ENCODE assay signal across 23 cellular contexts in genomic region chr1:6094801-6095505, GRCh38. TPM values are rescaled to one million over a fixed set of nuclear protein-coding genes. Genes with fewer than 3 reads are reported as not detected.
DNase-seq lines count a peak whose midpoint lies in the region; ATAC-seq and TF ChIP-seq lines count a peak whose summit lies in the region.
"Had no signal": no experiment of that assay in that cellular context is flagged by ENCODE, and none has a peak within 500 bp of the region (broad histone marks: within the 10 kb centered on the region; RNA-seq: fewer than 3 reads in every experiment).

No MANE protein-coding gene starts in this region.

- H3K36me3 ChIP-seq in IMR-90 (ENCODE audit: control insufficient read depth, insufficient read depth, low read length) (no peaks in the 10 kb centered on the region), A673 (ENCODE audit: insufficient read depth, low read length, poor library complexity, severe bottlenecking) (no peaks in the 10 kb centered on the region)

- H3K4me1 ChIP-seq in IMR-90 (ENCODE audit: control insufficient read depth, insufficient read depth, low read length) (no peaks in the 10 kb centered on the region), A673 (ENCODE audit: insufficient read depth, low read length, poor library complexity, severe bottlenecking) (no peaks in the 10 kb centered on the region)

- intact Hi-C loops in IMR-90 (cut with micrococcal nuclease), result no loop called here
- intact Hi-C loops in A673 (cut with micrococcal nuclease; ENCODE audit: unreplicated experiment), result no loop called here

- in situ Hi-C loops in IMR-90 (cut with MboI; ENCODE audit: low sequenced_read_pairs), result no loop called here

- H2AK5ac ChIP-seq in IMR-90 (ENCODE audit: low read depth, low read length), result no peak overlapping the region

- no peak overlapping the region for H3K56ac ChIP-seq in IMR-90 (ENCODE audit: extremely low read depth, insufficient read depth, low read length)

- H3K27ac Mint-ChIP-seq in activated naive CD8-positive, alpha-beta T cell treated with anti-CD3 and anti-CD28 coated beads, Interleukin-2, amount 10 ng/mL, durations not matched to agents 7 days and 5 days, result no peak overlapping the region
- no peak overlapping the region for H3K27ac Mint-ChIP-seq in activated naive CD8-positive, alpha-beta T cell treated with anti-CD3 and anti-CD28 coated beads, Interleukin-2, amount 50 U/mL, for 24 hours
- H3K27ac Mint-ChIP-seq in glutamatergic neuron (ENCODE audit: unreplicated experiment), result no peak overlapping the region
- H3K27ac Mint-ChIP-seq in stimulated activated effector memory CD8-positive, alpha-beta T cell treated with anti-CD3 and anti-CD28 coated beads, Interleukin-12 subunit alpha, Interleukin-12 subunit beta, amount 100 ng/mL, for 72 hours, result peak overlapping the region; percentile 29
- H3K27ac Mint-ChIP-seq in stimulated activated naive B cell treated with anti-CD40 and anti-IgM and Interleukin-4, amounts not matched to agents 10 μg/mL and 1 μg/mL and 100 μg/mL, for 72 hours, result no peak overlapping the region
- H3K27ac Mint-ChIP-seq: B cell, HFFc6 had no signal

- H3K4me1 Mint-ChIP-seq in activated naive CD8-positive, alpha-beta T cell treated with anti-CD3 and anti-CD28 coated beads, Interleukin-2, amount 10 ng/mL, durations not matched to agents 7 days and 5 days, result no peaks in the 10 kb centered on the region
- peaks cover 3% of the 10 kb centered on the region for H3K4me1 Mint-ChIP-seq in activated naive CD8-positive, alpha-beta T cell treated with anti-CD3 and anti-CD28 coated beads, Interleukin-2, amount 50 U/mL, for 24 hours
- peaks cover 24% of the 10 kb centered on the region for H3K4me1 Mint-ChIP-seq in glutamatergic neuron (ENCODE audit: low read depth, unreplicated experiment)
- peaks cover 8% of the 10 kb centered on the region for H3K4me1 Mint-ChIP-seq in stimulated activated effector memory CD8-positive, alpha-beta T cell treated with anti-CD3 and anti-CD28 coated beads, Interleukin-12 subunit alpha, Interleukin-12 subunit beta, amount 100 ng/mL, for 72 hours
- peaks cover 0 to 8% of the 10 kb centered on the region in 2 donors for H3K4me1 Mint-ChIP-seq in stimulated activated naive B cell treated with anti-CD40 and anti-IgM and Interleukin-4, amounts not matched to agents 10 μg/mL and 1 μg/mL and 100 μg/mL, for 72 hours
- H3K4me1 Mint-ChIP-seq: B cell, CD14-positive monocyte had no signal

- no peak overlapping the region for H4K91ac ChIP-seq in IMR-90 (ENCODE audit: insufficient read depth, low read depth, low read length)

- no peak for ATAC-seq in activated naive CD8-positive, alpha-beta T cell treated with anti-CD3 and anti-CD28 coated beads, Interleukin-2, amount 10 ng/mL, durations not matched to agents 7 days and 5 days (ENCODE audit: low read depth)
- no peak for ATAC-seq in activated naive CD8-positive, alpha-beta T cell treated with anti-CD3 and anti-CD28 coated beads, Interleukin-2, amount 50 U/mL, for 24 hours
- no peak for ATAC-seq in IMR-90 (ENCODE audit: low read depth)
- ATAC-seq in stimulated activated effector memory CD8-positive, alpha-beta T cell treated with anti-CD3 and anti-CD28 coated beads, Interleukin-12 subunit alpha, Interleukin-12 subunit beta, amount 100 ng/mL, for 72 hours, result no peak
- no peak for ATAC-seq in stimulated activated naive B cell treated with anti-CD40 and anti-IgM and Interleukin-4, amounts not matched to agents 10 μg/mL and 1 μg/mL and 100 μg/mL, for 72 hours (replicated peaks)

- TF ChIP-seq CTCF in IMR-90 (conservative IDR thresholded peaks at IDR 0.05; ENCODE audit: low read depth, low read length) (no peak), glutamatergic neuron (IDR thresholded peaks at IDR 0.05; ENCODE audit: partially characterized antibody, unreplicated experiment) (no peak), A673 (conservative IDR thresholded peaks at IDR 0.05; ENCODE audit: low read depth, low read length) (no peak)

- no peak for TF ChIP-seq POLR2A in IMR-90 (IDR thresholded peaks at IDR 0.05; ENCODE audit: low read depth, low read length)

- peak overlapping the region; percentile 43 for H2AFZ ChIP-seq in IMR-90 (replicated peaks; ENCODE audit: low read length, poor library complexity)

- no peaks in the 10 kb centered on the region for H3K9me1 ChIP-seq in IMR-90 (ENCODE audit: insufficient read depth, low read length)

- no peak overlapping the region for H2AK9ac ChIP-seq in IMR-90 (replicated peaks; ENCODE audit: low read depth, low read length, poor library complexity)

- H3K27me3 ChIP-seq in IMR-90 (ENCODE audit: control insufficient read depth, insufficient read depth, low read length) (peaks cover 4% of the 10 kb centered on the region; the same call in 1 of the 2 replicates), A673 (replicated peaks; ENCODE audit: insufficient read depth, low read depth, low read length, poor library complexity) (no peaks in the 10 kb centered on the region)

- no peak overlapping the region for H3K4me2 ChIP-seq in IMR-90 (ENCODE audit: low read depth, low read length)
- H3K4me2 ChIP-seq: SK-N-SH had no signal

- dilution Hi-C loops in IMR-90 (cut with HindIII; ENCODE audit: low sequenced_read_pairs, unreplicated experiment), result no loop called here

- 66% methylated on average over 12 of the region's 21 CpGs; no CpG with 5 or more reads in 1 of the 2 experiments for WGBS in IMR-90 (ENCODE audit: extremely low coverage in 2 of 2, insufficient read length in 1 of 2), 2 experiments

- H2BK20ac ChIP-seq in IMR-90 (ENCODE audit: low read depth, low read length), result no peak overlapping the region

- peaks cover 9% of the 10 kb centered on the region for H3K36me3 Mint-ChIP-seq in activated naive CD8-positive, alpha-beta T cell treated with anti-CD3 and anti-CD28 coated beads, Interleukin-2, amount 10 ng/mL, durations not matched to agents 7 days and 5 days
- H3K36me3 Mint-ChIP-seq in activated naive CD8-positive, alpha-beta T cell treated with anti-CD3 and anti-CD28 coated beads, Interleukin-2, amount 50 U/mL, for 24 hours (ENCODE audit: low read depth), result peaks cover 26% of the 10 kb centered on the region
- peaks cover 4% of the 10 kb centered on the region for H3K36me3 Mint-ChIP-seq in glutamatergic neuron (ENCODE audit: unreplicated experiment)
- peaks cover 93% of the 10 kb centered on the region for H3K36me3 Mint-ChIP-seq in stimulated activated effector memory CD8-positive, alpha-beta T cell treated with anti-CD3 and anti-CD28 coated beads, Interleukin-12 subunit alpha, Interleukin-12 subunit beta, amount 100 ng/mL, for 72 hours
- H3K36me3 Mint-ChIP-seq in stimulated activated naive B cell treated with anti-CD40 and anti-IgM and Interleukin-4, amounts not matched to agents 10 μg/mL and 1 μg/mL and 100 μg/mL, for 72 hours, result peaks cover 46 to 58% of the 10 kb centered on the region in 2 donors

- H3K4me3 ChIP-seq in IMR-90 (ENCODE audit: insufficient read depth, low read depth, low read length) (no peak overlapping the region), A673 (ENCODE audit: low read depth, low read length, poor library complexity, severe bottlenecking) (no peak overlapping the region)

- no peak overlapping the region for H3K18ac ChIP-seq in IMR-90 (ENCODE audit: low read depth, low read length)

- H4K8ac ChIP-seq in IMR-90 (ENCODE audit: low read depth in 2 of 2, low read length in 2 of 2), result no peak overlapping the region

- H3K9me3 ChIP-seq in IMR-90 (ENCODE audit: control insufficient read depth, insufficient read depth, low read length), result no peaks in the 10 kb centered on the region
- no peaks in the 10 kb centered on the region for H3K9me3 ChIP-seq in A673 (ENCODE audit: low read depth, low read length, poor library complexity, severe bottlenecking)
- H3K9me3 ChIP-seq: SK-N-SH had no signal

- H3K27ac ChIP-seq in IMR-90 (ENCODE audit: insufficient read depth, low read length) (no peak overlapping the region), A673 (ENCODE audit: low read depth, low read length, poor library complexity, severe bottlenecking) (no peak overlapping the region)

- no TSS peak for BruUV-seq in IMR-90 (replicated peaks; lab: Mats Ljungman, UMichigan)
- no TSS peak for BruUV-seq in A673 (replicated peaks; lab: Mats Ljungman, UMichigan)

- no peak overlapping the region for H3K4me3 Mint-ChIP-seq in activated naive CD8-positive, alpha-beta T cell treated with anti-CD3 and anti-CD28 coated beads, Interleukin-2, amount 10 ng/mL, durations not matched to agents 7 days and 5 days
- no peak overlapping the region for H3K4me3 Mint-ChIP-seq in activated naive CD8-positive, alpha-beta T cell treated with anti-CD3 and anti-CD28 coated beads, Interleukin-2, amount 50 U/mL, for 24 hours
- H3K4me3 Mint-ChIP-seq in glutamatergic neuron (ENCODE audit: unreplicated experiment), result no peak overlapping the region
- H3K4me3 Mint-ChIP-seq in stimulated activated effector memory CD8-positive, alpha-beta T cell treated with anti-CD3 and anti-CD28 coated beads, Interleukin-12 subunit alpha, Interleukin-12 subunit beta, amount 100 ng/mL, for 72 hours, result no peak overlapping the region
- H3K4me3 Mint-ChIP-seq in stimulated activated naive B cell treated with anti-CD40 and anti-IgM and Interleukin-4, amounts not matched to agents 10 μg/mL and 1 μg/mL and 100 μg/mL, for 72 hours, result no peak overlapping the region
- H3K4me3 Mint-ChIP-seq: B cell, CD14-positive monocyte, HFFc6 had no signal

- CTCF ChIA-PET in IMR-90 (lab: Yijun Ruan, JAX) (no interaction called here), A673 (lab: Charles Lee) (no interaction called here)

- no peak overlapping the region for H3K9ac ChIP-seq in IMR-90 (ENCODE audit: low read depth, low read length)
- H3K9ac ChIP-seq: SK-N-SH had no signal

- H2BK5ac ChIP-seq in IMR-90 (ENCODE audit: low read depth, low read length, poor library complexity, severe bottlenecking), result no peak overlapping the region

- no peak overlapping the region for H2BK15ac ChIP-seq in IMR-90 (ENCODE audit: low read depth, low read length)

- H4K20me1 ChIP-seq in IMR-90 (ENCODE audit: insufficient read depth, low read length), result no peaks in the 10 kb centered on the region

- POLR2A ChIA-PET in activated naive CD8-positive, alpha-beta T cell treated with anti-CD3 and anti-CD28 coated beads, Interleukin-2, amount 10 ng/mL, durations not matched to agents 7 days and 5 days (lab: Charles Lee), result no interaction called here
- POLR2A ChIA-PET in IMR-90 (lab: Charles Lee; ENCODE audit: unreplicated experiment), result no interaction called here
- POLR2A ChIA-PET in A673 (lab: Charles Lee; ENCODE audit: low non-redundant PET), result interaction anchor here (0.6 kb wide), 1 partner anchor 871 kb away, joined by 5 read pairs; no protein-coding TSS in a partner anchor

- H3K14ac ChIP-seq in IMR-90 (replicated peaks; ENCODE audit: low read depth, low read length), result no peak overlapping the region

- no peaks in the 10 kb centered on the region for H3K9me3 Mint-ChIP-seq in activated naive CD8-positive, alpha-beta T cell treated with anti-CD3 and anti-CD28 coated beads, Interleukin-2, amount 10 ng/mL, durations not matched to agents 7 days and 5 days
- no peaks in the 10 kb centered on the region for H3K9me3 Mint-ChIP-seq in activated naive CD8-positive, alpha-beta T cell treated with anti-CD3 and anti-CD28 coated beads, Interleukin-2, amount 50 U/mL, for 24 hours
- peaks cover 9% of the 10 kb centered on the region for H3K9me3 Mint-ChIP-seq in glutamatergic neuron (ENCODE audit: unreplicated experiment)
- no peaks in the 10 kb centered on the region for H3K9me3 Mint-ChIP-seq in stimulated activated effector memory CD8-positive, alpha-beta T cell treated with anti-CD3 and anti-CD28 coated beads, Interleukin-12 subunit alpha, Interleukin-12 subunit beta, amount 100 ng/mL, for 72 hours
- H3K9me3 Mint-ChIP-seq in stimulated activated naive B cell treated with anti-CD40 and anti-IgM and Interleukin-4, amounts not matched to agents 10 μg/mL and 1 μg/mL and 100 μg/mL, for 72 hours, result no peaks in the 10 kb centered on the region
- H3K9me3 Mint-ChIP-seq: HFFc6 had no signal

- H3K23ac ChIP-seq in IMR-90 (ENCODE audit: low read depth, low read length), result no peak overlapping the region

- H4K5ac ChIP-seq in IMR-90 (ENCODE audit: low read depth, low read length), result no peak overlapping the region

- no peak overlapping the region for H2BK120ac ChIP-seq in IMR-90 (ENCODE audit: low read depth, low read length)

- no peak for TF ChIP-seq RAD21 in IMR-90 (IDR thresholded peaks at IDR 0.05; ENCODE audit: low read length)

- no peak overlapping the region for H3K4ac ChIP-seq in IMR-90 (ENCODE audit: low read depth, low read length)

- H3K79me1 ChIP-seq in IMR-90 (ENCODE audit: low read depth in 1 of 2, low read length in 2 of 2), result no peaks in the 10 kb centered on the region

- no peaks in the 10 kb centered on the region for H3K27me3 Mint-ChIP-seq in activated naive CD8-positive, alpha-beta T cell treated with anti-CD3 and anti-CD28 coated beads, Interleukin-2, amount 10 ng/mL, durations not matched to agents 7 days and 5 days
- H3K27me3 Mint-ChIP-seq in activated naive CD8-positive, alpha-beta T cell treated with anti-CD3 and anti-CD28 coated beads, Interleukin-2, amount 50 U/mL, for 24 hours, result no peaks in the 10 kb centered on the region
- H3K27me3 Mint-ChIP-seq in glutamatergic neuron (ENCODE audit: unreplicated experiment), result peaks cover 2% of the 10 kb centered on the region
- H3K27me3 Mint-ChIP-seq in stimulated activated naive B cell treated with anti-CD40 and anti-IgM and Interleukin-4, amounts not matched to agents 10 μg/mL and 1 μg/mL and 100 μg/mL, for 72 hours, result no peaks in the 10 kb centered on the region
- H3K27me3 Mint-ChIP-seq: B cell had no signal

- peak; percentile 17 for DNase-seq in activated naive CD8-positive, alpha-beta T cell treated with anti-CD3 and anti-CD28 coated beads, Interleukin-2, amount 10 ng/mL, durations not matched to agents 7 days and 5 days
- DNase-seq in activated naive CD8-positive, alpha-beta T cell treated with anti-CD3 and anti-CD28 coated beads, Interleukin-2, amount 50 U/mL, for 24 hours, result no peak
- DNase-seq in IMR-90, result no peak
- peak; percentile 16 for DNase-seq in glutamatergic neuron
- no peak for DNase-seq in stimulated activated effector memory CD8-positive, alpha-beta T cell treated with anti-CD3 and anti-CD28 coated beads, Interleukin-12 subunit alpha, Interleukin-12 subunit beta, amount 100 ng/mL, for 72 hours (ENCODE audit: low spot score in 2 of 2)
- DNase-seq in A673 (ENCODE audit: low spot score), result no peak
- no peak for DNase-seq in stimulated activated naive B cell treated with anti-CD40 and anti-IgM and Interleukin-4, amounts not matched to agents 10 μg/mL and 1 μg/mL and 100 μg/mL, for 72 hours
- DNase-seq: DMS53, GDM1, H7, HFFc6, KBM-7, MM.1S, NCI-H1048, NCI-H1436, NCI-H187 treated with DMSO at 0.1 percent for 48 hours, NCI-H2107, NCI-H446 treated with DMSO at 0.1 percent for 48 hours, NCI-H526 treated with DMSO at 0.1 percent for 48 hours, SHP77 treated with DMSO at 0.1 percent for 48 hours, SK-N-SH had no signal

RNA-seq across cellular contexts. Expression of gene KCNAB2, which starts 49.3 kb away (rescaled TPM):
- 100 to 1,000 TPM; 290 to 307 TPM for total RNA-seq in activated naive CD8-positive, alpha-beta T cell treated with anti-CD3 and anti-CD28 coated beads, Interleukin-2, amount 10 ng/mL, durations not matched to agents 7 days and 5 days
- 1.1 and 1.3 TPM in 2 replicates for total RNA-seq in IMR-90 (2012; rRNA removed)
- polyA plus RNA-seq in IMR-90 (2012; rRNA removed), result 4.2 and 4.7 TPM in 2 replicates
- 3.1 and 4.9 TPM in 2 replicates for polyA plus RNA-seq in IMR-90 (2012; cell fraction: cytosol; rRNA removed)
- 12.2 and 13.0 TPM in 2 replicates for polyA plus RNA-seq in IMR-90 (2012; cell fraction: nucleus; rRNA removed; ENCODE audit: low replicate concordance)
- total RNA-seq in glutamatergic neuron (ENCODE audit: unreplicated experiment), result 20.4 TPM
- total RNA-seq in A673 (2021), result 6.4 and 7.7 TPM in 2 replicates

Comparison
In these comparisons a context has a peak if more than half of its experiments do, and no peak if none do; other contexts are left out.
1. DNase-seq: peak in activated naive CD8-positive, alpha-beta T cell treated with anti-CD3 and anti-CD28 coated beads, Interleukin-2, amount 10 ng/mL, durations not matched to agents 7 days and 5 days (single experiment) and glutamatergic neuron (single experiment); none in activated naive CD8-positive, alpha-beta T cell treated with anti-CD3 and anti-CD28 coated beads, Interleukin-2, amount 50 U/mL, for 24 hours (single experiment), IMR-90 (single experiment), stimulated activated effector memory CD8-positive, alpha-beta T cell treated with anti-CD3 and anti-CD28 coated beads, Interleukin-12 subunit alpha, Interleukin-12 subunit beta, amount 100 ng/mL, for 72 hours (0 of 2), A673 (single experiment) and stimulated activated naive B cell treated with anti-CD40 and anti-IgM and Interleukin-4, amounts not matched to agents 10 μg/mL and 1 μg/mL and 100 μg/mL, for 72 hours (single experiment).
2. RNA of gene KCNAB2, which starts 49.3 kb away (total RNA-seq): 290 to 307 TPM in activated naive CD8-positive, alpha-beta T cell treated with anti-CD3 and anti-CD28 coated beads, Interleukin-2, amount 10 ng/mL, durations not matched to agents 7 days and 5 days; 20.4 TPM in glutamatergic neuron (single experiment), 6.4 to 7.7 TPM in A673 and 1.1 to 1.3 TPM in IMR-90; every median in the first group is over 10 times any median in the second.